ENCODE assay signal across 8 cellular contexts in the genomic region with DNA sequence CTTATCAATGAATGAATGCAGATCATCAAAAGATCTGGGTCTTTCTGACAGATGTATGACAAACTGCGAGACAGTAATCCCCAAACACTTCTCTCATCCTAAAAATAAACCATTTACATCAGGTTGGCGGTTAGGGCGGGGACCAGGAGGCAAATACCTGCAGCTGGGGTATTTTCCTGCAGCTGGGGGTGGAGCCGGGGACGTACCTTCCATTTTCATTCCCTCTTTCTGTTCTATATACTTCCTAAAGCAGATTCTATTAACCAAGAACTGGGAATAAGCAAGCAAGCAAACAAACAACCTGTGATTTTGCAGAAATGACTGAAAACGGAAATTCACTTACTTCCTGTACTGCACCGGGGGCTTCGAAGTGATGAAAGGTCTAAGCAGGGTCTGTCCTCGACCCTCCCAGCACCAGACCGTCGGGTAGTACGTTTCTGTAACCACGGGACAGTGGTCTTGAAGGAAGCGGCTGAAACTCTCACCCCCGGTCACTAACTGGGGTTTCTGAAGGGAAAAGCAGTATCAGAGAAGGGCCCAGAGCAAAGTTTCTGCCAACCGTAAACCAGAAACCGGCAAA. TPM values are rescaled to one million over a fixed set of nuclear protein-coding genes. Genes with fewer than 3 reads are reported as not detected.
DNase-seq lines count a peak whose midpoint lies in the region; ATAC-seq, FAIRE-seq and TF ChIP-seq lines count a peak whose summit lies in the region.

No MANE protein-coding gene starts in this region.

- BruUV-seq in PC-9 (replicated peaks; lab: Mats Ljungman, UMichigan): TSS peak; percentile 42

- peak in 1 of 3 donors; percentile 20 for DNase-seq in CD4-positive, CD25-positive, alpha-beta regulatory T cell
- peak in 1 of 2 experiments; percentile 21 for DNase-seq in PC-9
- DNase-seq in bronchial epithelial cell (ENCODE audit: low read depth): peak; percentile 42
- peak; percentile 3 for DNase-seq in mesenchymal stem cell
- DNase-seq in thyroid gland: peak; percentile 9 to 19
- no peak for DNase-seq in NCI-H226
- DNase-seq in GM19240 (ENCODE audit: insufficient read length, low spot score): no peak

- H2BK15ac ChIP-seq in mesenchymal stem cell (ENCODE audit: low read depth, poor library complexity, severe bottlenecking): no peak overlapping the region

- POLR2A ChIA-PET in PC-9 (lab: Charles Lee; ENCODE audit: unreplicated experiment): no interaction called here

- peak overlapping the region in 1 of 2 experiments; percentile 14 for H3K18ac ChIP-seq in mesenchymal stem cell (ENCODE audit: low read depth in 1 of 2, low read length in 2 of 2)

- no peak overlapping the region for H2BK12ac ChIP-seq in mesenchymal stem cell (ENCODE audit: low read length in 2 of 2)

- no peaks in the 10 kb centered on the region for H3K27me3 Mint-ChIP-seq in CD4-positive, CD25-positive, alpha-beta regulatory T cell

- H4K8ac ChIP-seq in mesenchymal stem cell (ENCODE audit: low read length): no peak overlapping the region

- H3K36me3 Mint-ChIP-seq in CD4-positive, CD25-positive, alpha-beta regulatory T cell: peaks cover 4% of the 10 kb centered on the region

- H3K79me1 ChIP-seq in mesenchymal stem cell (replicated peaks; ENCODE audit: low read length, poor library complexity, severe bottlenecking): no peaks in the 10 kb centered on the region

- H3K27ac ChIP-seq in CD4-positive, CD25-positive, alpha-beta regulatory T cell (ENCODE audit: insufficient read depth, low read length, poor library complexity, severe bottlenecking): peak overlapping the region; percentile 88
- H3K27ac ChIP-seq in PC-9: peak overlapping the region; percentile 63
- H3K27ac ChIP-seq in mesenchymal stem cell (ENCODE audit: low read length, poor library complexity, severe bottlenecking): no peak overlapping the region
- peak overlapping the region in 2 of 3 donors; percentile 94 to 96 for H3K27ac ChIP-seq in thyroid gland

- H3K4me2 ChIP-seq in PC-9 (peak overlapping the region; percentile 87), mesenchymal stem cell (ENCODE audit: low read length, poor library complexity, severe bottlenecking) (peak overlapping the region; percentile 99)

- intact Hi-C loops in PC-9 (cut with micrococcal nuclease; ENCODE audit: unreplicated experiment): no loop called here
- intact Hi-C loops in thyroid gland (cut with DNase I): loop anchor here (5.0 kb wide), 1 partner anchor 91 kb away; a partner anchor contains a TSS

- no peak overlapping the region for H3K23ac ChIP-seq in mesenchymal stem cell (ENCODE audit: low read length in 2 of 2)

- H3K27ac Mint-ChIP-seq in CD4-positive, CD25-positive, alpha-beta regulatory T cell: peak overlapping the region; percentile 94 to 97 (median 97)

- ATAC-seq in CD4-positive, CD25-positive, alpha-beta regulatory T cell (ENCODE audit: low read depth in 2 of 2): no peak
- ATAC-seq in GM21576 (IDR thresholded peaks at IDR 0.05; ENCODE audit: unreplicated experiment): peak; percentile 25

- H3K9me3 ChIP-seq in CD4-positive, CD25-positive, alpha-beta regulatory T cell (ENCODE audit: control insufficient read depth in 2 of 2, low read length in 2 of 2): no peaks in the 10 kb centered on the region
- H3K9me3 ChIP-seq in PC-9 (ENCODE audit: insufficient read depth, low read depth) (no peaks in the 10 kb centered on the region), mesenchymal stem cell (ENCODE audit: control insufficient read depth, low read length) (no peaks in the 10 kb centered on the region), thyroid gland (no peaks in the 10 kb centered on the region)

- no peak for TF ChIP-seq POLR2A in thyroid gland (IDR thresholded peaks at IDR 0.05)

- no peaks in the 10 kb centered on the region for H3K9me3 Mint-ChIP-seq in CD4-positive, CD25-positive, alpha-beta regulatory T cell

- H3K4ac ChIP-seq in mesenchymal stem cell (ENCODE audit: low read depth in 1 of 2, low read length in 2 of 2): no peak overlapping the region

- no peaks in the 10 kb centered on the region for H3K27me3 ChIP-seq in CD4-positive, CD25-positive, alpha-beta regulatory T cell (ENCODE audit: control insufficient read depth, insufficient read depth, low read length)
- H3K27me3 ChIP-seq in PC-9 (ENCODE audit: insufficient read depth, low read depth) (no peaks in the 10 kb centered on the region), bronchial epithelial cell (ENCODE audit: control insufficient read depth, insufficient read depth, low read length) (no peaks in the 10 kb centered on the region), mesenchymal stem cell (ENCODE audit: control insufficient read depth in 1 of 2, insufficient read depth in 1 of 2, low read length in 2 of 2) (no peaks in the 10 kb centered on the region), thyroid gland (no peaks in the 10 kb centered on the region)

- no peaks in the 10 kb centered on the region for H3K9me2 ChIP-seq in PC-9 (ENCODE audit: insufficient read depth)

- no peak overlapping the region for H4K91ac ChIP-seq in mesenchymal stem cell (ENCODE audit: low read length)

- peak overlapping the region; percentile 91 for H3K4me3 ChIP-seq in CD4-positive, CD25-positive, alpha-beta regulatory T cell (ENCODE audit: low read depth, low read length)
- H3K4me3 ChIP-seq in PC-9 (peak overlapping the region; percentile 94), bronchial epithelial cell (ENCODE audit: low read depth, low read length) (peak overlapping the region; percentile 57), mesenchymal stem cell (ENCODE audit: insufficient read depth in 1 of 2, low read depth in 1 of 2, low read length in 2 of 2) (peak overlapping the region; percentile 84 to 88), thyroid gland (replicated peaks in 1 of 3) (peak overlapping the region; percentile 48 to 83 (median 63))

- peaks cover 20% of the 10 kb centered on the region for H3K79me2 ChIP-seq in PC-9 (ENCODE audit: low read depth)

- H3K4me3 Mint-ChIP-seq in CD4-positive, CD25-positive, alpha-beta regulatory T cell: peak overlapping the region; percentile 98 to 99 (median 98)

- TF ChIP-seq CTCF in PC-9 (conservative IDR thresholded peaks at IDR 0.05) (no peak), bronchial epithelial cell (IDR thresholded peaks at IDR 0.05; ENCODE audit: insufficient read depth, low read length, severe bottlenecking) (no peak), thyroid gland (IDR thresholded peaks at IDR 0.05) (no peak)

- CTCF ChIA-PET in PC-9 (lab: Charles Lee): no interaction called here

- H2AK5ac ChIP-seq in mesenchymal stem cell (ENCODE audit: low read length, severe bottlenecking): no peak overlapping the region

- peak overlapping the region; percentile 95 for H2AFZ ChIP-seq in PC-9
- peak overlapping the region; percentile 54 for H2AFZ ChIP-seq in mesenchymal stem cell (ENCODE audit: low read depth, low read length)

- no peak for FAIRE-seq in bronchial epithelial cell (lab: Jason Lieb, UNC)

- H3K4me1 Mint-ChIP-seq in CD4-positive, CD25-positive, alpha-beta regulatory T cell: peaks cover 13 to 47% (median 33%) of the 10 kb centered on the region in 4 donors

- peaks cover 24% of the 10 kb centered on the region for H3K4me1 ChIP-seq in CD4-positive, CD25-positive, alpha-beta regulatory T cell (ENCODE audit: control insufficient read depth, insufficient read depth, low read length, poor library complexity, severe bottlenecking)
- H3K4me1 ChIP-seq in PC-9 (replicated peaks; ENCODE audit: insufficient read depth): peaks cover 17% of the 10 kb centered on the region
- peaks cover 6% of the 10 kb centered on the region for H3K4me1 ChIP-seq in mesenchymal stem cell (ENCODE audit: control insufficient read depth, insufficient read depth, low read depth, low read length)
- H3K4me1 ChIP-seq in thyroid gland: peaks cover 0 to 3% of the 10 kb centered on the region in 2 donors

- WGBS in mesenchymal stem cell: 11% methylated on average over 17 of the region's 17 CpGs
- WGBS in thyroid gland, 2 donors: 7 to 14% methylated on average over 17 of the region's 17 CpGs

- H2BK5ac ChIP-seq in mesenchymal stem cell (ENCODE audit: low read depth, low read length, poor library complexity, severe bottlenecking): no peak overlapping the region

- peaks cover 21% of the 10 kb centered on the region for H3K36me3 ChIP-seq in CD4-positive, CD25-positive, alpha-beta regulatory T cell (ENCODE audit: control insufficient read depth, insufficient read depth, low read length)
- H3K36me3 ChIP-seq in PC-9 (ENCODE audit: low read depth) (no peaks in the 10 kb centered on the region; the same call in 1 of the 2 replicates), bronchial epithelial cell (ENCODE audit: control insufficient read depth, insufficient read depth, low read length) (no peaks in the 10 kb centered on the region), mesenchymal stem cell (ENCODE audit: control insufficient read depth in 1 of 2, insufficient read depth in 2 of 2, low read depth in 1 of 2, low read length in 2 of 2) (peaks cover 0 to 6% of the 10 kb centered on the region in 2 experiments), thyroid gland (no peaks in the 10 kb centered on the region)

- no peak overlapping the region for H2BK120ac ChIP-seq in mesenchymal stem cell (ENCODE audit: low read depth, low read length)

- peak overlapping the region; percentile 93 for H3K9ac ChIP-seq in mesenchymal stem cell (ENCODE audit: low read length)

- H4K20me1 ChIP-seq in PC-9 (ENCODE audit: insufficient read depth): no peaks in the 10 kb centered on the region

- H3K14ac ChIP-seq in mesenchymal stem cell (ENCODE audit: low read length in 2 of 2): no peak overlapping the region

- 0 out of 2 replicates have a peak, but pooled peaks cover 8% of the 10 kb centered on the region for H3F3A ChIP-seq in PC-9 (ENCODE audit: insufficient read depth, low read depth)

RNA-seq across cellular contexts. Expression of a gene that starts 1.2 kb away (rescaled TPM):
- total RNA-seq in CD4-positive, CD25-positive, alpha-beta regulatory T cell: 57.1 TPM
- 10 to 100 TPM; 37.7 to 48.7 (median 44.7) TPM for polyA plus RNA-seq in CD4-positive, CD25-positive, alpha-beta regulatory T cell
- total RNA-seq in PC-9 (2021): 23.4 and 33.7 TPM in 2 replicates
- 10.5 and 17.3 TPM in 2 replicates for total RNA-seq in bronchial epithelial cell
- polyA plus RNA-seq in mesenchymal stem cell (2013, experiment 1 of 2): 7.3 TPM
- polyA plus RNA-seq in mesenchymal stem cell (2013, experiment 2 of 2): 8.5 TPM
- 10 to 100 TPM; 17.6 to 28.2 (median 24.5) TPM for total RNA-seq in thyroid gland

RNA-seq across cellular contexts. Expression of a gene that starts 37.3 kb away (rescaled TPM):
- 37.7 TPM for total RNA-seq in CD4-positive, CD25-positive, alpha-beta regulatory T cell
- 1 to 10 TPM; 7.3 to 9.9 (median 7.7) TPM for polyA plus RNA-seq in CD4-positive, CD25-positive, alpha-beta regulatory T cell
- 40.1 and 40.3 TPM in 2 replicates for total RNA-seq in PC-9 (2021)
- total RNA-seq in bronchial epithelial cell: 82.3 and 95.3 TPM in 2 replicates
- 13.8 TPM for polyA plus RNA-seq in mesenchymal stem cell (2013, experiment 1 of 2)
- polyA plus RNA-seq in mesenchymal stem cell (2013, experiment 2 of 2): 14.4 TPM
- 10 to 100 TPM; 35.8 to 55.6 (median 45.0) TPM for total RNA-seq in thyroid gland

Comparison
In these comparisons a context has a peak if more than half of its experiments do, and no peak if none do; other contexts are left out.
1. DNase-seq: peak in bronchial epithelial cell (single experiment), mesenchymal stem cell (single experiment) and thyroid gland (2 of 2); none in NCI-H226 (single experiment) and GM19240 (single experiment).
2. Peak in every context shown above with its lines, with median percentiles within 50 percentile points of each other: H3K4me3 ChIP-seq.